Comparison of ENCODE assay signal across 1 cellular context in the genomic region with DNA sequence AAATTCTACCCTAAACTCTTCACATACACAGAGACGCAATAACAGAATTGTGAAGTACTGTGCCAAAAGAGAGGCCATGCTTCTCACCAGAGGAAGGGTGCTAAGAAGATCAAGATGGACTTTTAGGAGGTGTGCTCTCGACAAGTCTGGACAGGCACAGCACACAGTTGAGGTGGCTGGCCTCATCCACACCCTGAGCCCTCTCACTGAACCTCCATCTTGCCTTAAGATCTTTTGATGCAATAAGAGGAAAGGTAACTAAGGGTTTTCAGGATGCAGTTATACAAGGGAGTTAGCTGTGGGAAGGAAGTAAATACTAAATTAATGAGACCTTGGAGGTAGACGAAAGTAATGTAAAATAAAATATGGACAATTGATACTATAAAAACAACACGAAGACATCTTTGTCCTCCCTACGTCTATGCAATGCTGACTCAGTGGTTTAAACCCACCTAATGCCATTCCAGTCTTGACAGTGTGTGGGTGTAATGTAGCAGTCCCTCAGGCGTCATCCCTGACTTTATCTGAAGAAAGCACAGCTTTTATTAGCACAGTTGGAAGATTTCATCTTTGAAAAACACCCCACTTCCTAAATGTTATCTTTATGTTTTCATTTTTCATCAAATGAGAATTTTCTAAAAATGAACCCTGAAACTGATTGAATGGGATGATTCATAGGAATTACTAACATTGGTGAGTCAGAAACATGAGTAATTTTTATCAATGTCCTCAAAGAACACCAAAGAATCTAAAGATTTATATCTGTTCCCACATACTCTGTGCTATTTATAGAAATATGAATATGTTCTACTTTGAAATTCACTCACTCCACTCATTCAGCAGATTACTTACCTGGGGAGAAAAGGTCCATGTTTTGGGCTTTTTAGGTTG.
TF ChIP-seq lines count a peak whose summit lies in the region.

No MANE protein-coding gene starts in this region.

TF ChIP-seq in SK-N-SH treated with all-trans-retinoic acid at 6 μM for 48 hours, 23 proteins besides CTCF, POLR2A, EP300 and RAD21 (continued from another document):
- no peak for TF ChIP-seq ZFP30 (CRISPR knock-in tag; IDR thresholded peaks at IDR 0.05)
- TF ChIP-seq ZFP3 (CRISPR knock-in tag; IDR thresholded peaks at IDR 0.05), result no peak
- TF ChIP-seq, protein P1, sequence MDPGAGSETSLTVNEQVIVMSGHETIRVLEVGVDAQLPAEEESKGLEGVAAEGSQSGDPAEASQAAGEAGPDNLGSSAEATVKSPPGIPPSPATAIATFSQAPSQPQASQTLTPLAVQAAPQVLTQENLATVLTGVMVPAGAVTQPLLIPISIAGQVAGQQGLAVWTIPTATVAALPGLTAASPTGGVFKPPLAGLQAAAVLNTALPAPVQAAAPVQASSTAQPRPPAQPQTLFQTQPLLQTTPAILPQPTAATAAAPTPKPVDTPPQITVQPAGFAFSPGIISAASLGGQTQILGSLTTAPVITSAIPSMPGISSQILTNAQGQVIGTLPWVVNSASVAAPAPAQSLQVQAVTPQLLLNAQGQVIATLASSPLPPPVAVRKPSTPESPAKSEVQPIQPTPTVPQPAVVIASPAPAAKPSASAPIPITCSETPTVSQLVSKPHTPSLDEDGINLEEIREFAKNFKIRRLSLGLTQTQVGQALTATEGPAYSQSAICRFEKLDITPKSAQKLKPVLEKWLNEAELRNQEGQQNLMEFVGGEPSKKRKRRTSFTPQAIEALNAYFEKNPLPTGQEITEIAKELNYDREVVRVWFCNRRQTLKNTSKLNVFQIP (CRISPR knock-in tag; IDR thresholded peaks at IDR 0.05; ENCODE audit: borderline replicate concordance, low read depth), result no peak
- TF ChIP-seq, protein P2, sequence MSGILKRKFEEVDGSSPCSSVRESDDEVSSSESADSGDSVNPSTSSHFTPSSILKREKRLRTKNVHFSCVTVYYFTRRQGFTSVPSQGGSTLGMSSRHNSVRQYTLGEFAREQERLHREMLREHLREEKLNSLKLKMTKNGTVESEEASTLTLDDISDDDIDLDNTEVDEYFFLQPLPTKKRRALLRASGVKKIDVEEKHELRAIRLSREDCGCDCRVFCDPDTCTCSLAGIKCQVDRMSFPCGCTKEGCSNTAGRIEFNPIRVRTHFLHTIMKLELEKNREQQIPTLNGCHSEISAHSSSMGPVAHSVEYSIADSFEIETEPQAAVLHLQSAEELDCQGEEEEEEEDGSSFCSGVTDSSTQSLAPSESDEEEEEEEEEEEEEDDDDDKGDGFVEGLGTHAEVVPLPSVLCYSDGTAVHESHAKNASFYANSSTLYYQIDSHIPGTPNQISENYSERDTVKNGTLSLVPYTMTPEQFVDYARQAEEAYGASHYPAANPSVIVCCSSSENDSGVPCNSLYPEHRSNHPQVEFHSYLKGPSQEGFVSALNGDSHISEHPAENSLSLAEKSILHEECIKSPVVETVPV (CRISPR knock-in tag; IDR thresholded peaks at IDR 0.05), result no peak
- TF ChIP-seq, protein P3, sequence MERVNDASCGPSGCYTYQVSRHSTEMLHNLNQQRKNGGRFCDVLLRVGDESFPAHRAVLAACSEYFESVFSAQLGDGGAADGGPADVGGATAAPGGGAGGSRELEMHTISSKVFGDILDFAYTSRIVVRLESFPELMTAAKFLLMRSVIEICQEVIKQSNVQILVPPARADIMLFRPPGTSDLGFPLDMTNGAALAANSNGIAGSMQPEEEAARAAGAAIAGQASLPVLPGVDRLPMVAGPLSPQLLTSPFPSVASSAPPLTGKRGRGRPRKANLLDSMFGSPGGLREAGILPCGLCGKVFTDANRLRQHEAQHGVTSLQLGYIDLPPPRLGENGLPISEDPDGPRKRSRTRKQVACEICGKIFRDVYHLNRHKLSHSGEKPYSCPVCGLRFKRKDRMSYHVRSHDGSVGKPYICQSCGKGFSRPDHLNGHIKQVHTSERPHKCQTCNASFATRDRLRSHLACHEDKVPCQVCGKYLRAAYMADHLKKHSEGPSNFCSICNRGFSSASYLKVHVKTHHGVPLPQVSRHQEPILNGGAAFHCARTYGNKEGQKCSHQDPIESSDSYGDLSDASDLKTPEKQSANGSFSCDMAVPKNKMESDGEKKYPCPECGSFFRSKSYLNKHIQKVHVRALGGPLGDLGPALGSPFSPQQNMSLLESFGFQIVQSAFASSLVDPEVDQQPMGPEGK (CRISPR knock-in tag; IDR thresholded peaks at IDR 0.05; ENCODE audit: borderline replicate concordance), result 0 out of 2 replicates have a peak, but pooled peaks have one; percentile 52
- no peak for TF ChIP-seq ZC3H10 (CRISPR knock-in tag; IDR thresholded peaks at IDR 0.05)
- no peak for TF ChIP-seq ZNF565 (CRISPR knock-in tag; conservative IDR thresholded peaks at IDR 0.05; ENCODE audit: low read depth)
- no peak for TF ChIP-seq TCF4 (CRISPR knock-in tag; IDR thresholded peaks at IDR 0.05; ENCODE audit: borderline replicate concordance)
- TF ChIP-seq PPARA (CRISPR knock-in tag; IDR thresholded peaks at IDR 0.05; ENCODE audit: borderline replicate concordance), result no peak
